16 cellular contexts compared by ENCODE assay signal in genomic region chr4:3502941-3503936, GRCh38. TPM values are rescaled to one million over a fixed set of nuclear protein-coding genes. Genes with fewer than 3 reads are reported as not detected.
"Had no signal": no experiment of that assay in that cellular context is flagged by ENCODE, and none has a peak within 500 bp of the region (broad histone marks: within the 10 kb centered on the region; RNA-seq: fewer than 3 reads in every experiment).

No MANE protein-coding gene starts in this region.

- H2AFZ ChIP-seq: hepatocyte had no signal

- DNase-seq: activated CD4-positive, alpha-beta T cell treated with anti-CD3 and anti-CD28 coated beads for 48 hours; activated naive CD4-positive, alpha-beta T cell treated with anti-CD3 and anti-CD28 coated beads, Interleukin-2, amount 50 U/mL, for 16 hours; activated T-cell treated with anti-CD3 and anti-CD28 coated beads, Interleukin-2, amount 50 U/mL, for 1 hour; cortex of kidney; effector CD8-positive, alpha-beta T cell; kidney glomerular epithelial cell; naive B cell; right lobe of liver; stimulated activated naive CD4-positive, alpha-beta T cell had no signal

- H3K27me3 Mint-ChIP-seq: central memory CD8-positive, alpha-beta T cell; naive B cell had no signal

- H3K4me1 ChIP-seq: right lobe of liver had no signal

- H3K4me3 ChIP-seq: hepatocyte, lung, right lobe of liver had no signal

- H3K9me3 ChIP-seq: right lobe of liver had no signal

- FAIRE-seq: frontal cortex had no signal

- H3K27ac ChIP-seq: hepatocyte, right lobe of liver, VCaP had no signal

- H3K27me3 ChIP-seq: hepatocyte, right lobe of liver had no signal

- H3K9me3 Mint-ChIP-seq: central memory CD8-positive, alpha-beta T cell; naive B cell had no signal

- H3K4me2 ChIP-seq: hepatocyte had no signal

- H3K4me3 Mint-ChIP-seq: central memory CD8-positive, alpha-beta T cell; naive B cell had no signal

RNA-seq across cellular contexts. Expression of gene DOK7, which starts 40.1 kb away (rescaled TPM):
- total RNA-seq: activated CD8-positive, alpha-beta memory T cell treated with anti-CD3 and anti-CD28 coated beads for 36 hours had no signal
- polyA plus RNA-seq: fibroblast of lung had no signal
